ENCODE assay signal across 25 cellular contexts in the genomic region with DNA sequence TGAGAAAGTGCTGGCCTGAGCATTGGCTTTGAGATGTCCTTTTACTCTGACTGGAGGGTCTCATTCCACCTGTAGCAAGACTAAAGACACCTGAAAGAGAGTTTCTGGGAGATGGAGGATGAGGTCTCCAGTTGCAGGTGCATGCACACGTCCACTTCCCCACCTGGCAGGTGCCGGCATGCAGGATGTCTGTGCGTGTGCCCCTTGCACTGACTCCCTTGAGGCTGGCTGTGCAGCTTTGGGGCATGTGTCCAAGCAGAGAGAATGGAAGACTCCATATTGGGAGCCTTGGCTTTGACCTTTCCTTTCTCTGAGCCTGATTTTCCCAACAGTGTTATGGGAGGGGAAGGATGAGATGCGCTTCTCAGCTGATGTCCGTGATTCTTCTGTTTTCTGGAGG.
"Had no signal": no experiment of that assay in that cellular context is flagged by ENCODE, and none has a peak within 500 bp of the region (broad histone marks: within the 10 kb centered on the region; RNA-seq: fewer than 3 reads in every experiment).

No MANE protein-coding gene starts in this region.

- DNase-seq: activated CD4-positive, alpha-beta T cell treated with anti-CD3 and anti-CD28 coated beads for 36 hours; activated CD4-positive, alpha-beta T cell treated with anti-CD3 and anti-CD28 coated beads, Interleukin-2, amount 10 ng/mL, durations not matched to agents 24 days and 14 days; activated CD4-positive, alpha-beta T cell treated with anti-CD3 and anti-CD28 coated beads, Interleukin-2, amount 50 U/mL, for 4 hours; activated CD4-positive, CD25-positive, alpha-beta regulatory T cell; activated CD4-positive, CD25-positive, alpha-beta regulatory T cell treated with anti-CD3 and anti-CD28 coated beads, Interleukin-2, amount 50 U/mL, for 72 hours; activated CD8-positive, alpha-beta memory T cell treated with anti-CD3 and anti-CD28 coated beads, Interleukin-2, amount 50 U/mL, for 48 hours; activated gamma-delta T cell; activated naive CD4-positive, alpha-beta T cell; activated naive CD4-positive, alpha-beta T cell treated with anti-CD3 and anti-CD28 coated beads, Interleukin-2, amount 50 U/mL, for 16 hours; activated T-cell treated with anti-CD3 and anti-CD28 coated beads for 4 hours; activated T-cell treated with anti-CD3 and anti-CD28 coated beads, Interleukin-2, amount 50 U/mL, for 24 hours; activated T-cell treated with anti-CD3 and anti-CD28 coated beads, Interleukin-2, amount 50 U/mL, for 72 hours; amniotic stem cell; anterior cingulate cortex; brain microvascular endothelial cell; cortex of kidney; dermis blood vessel endothelial cell; effector CD4-positive, alpha-beta T cell; effector memory CD8-positive, alpha-beta T cell; erythroblast; foreskin keratinocyte; gastrocnemius medialis; T-helper 2 cell had no signal

- H3K36me3 ChIP-seq: brain microvascular endothelial cell, esophagus muscularis mucosa, gastrocnemius medialis had no signal

- H3K9me3 ChIP-seq: esophagus muscularis mucosa, gastrocnemius medialis had no signal

- H3K27ac Mint-ChIP-seq: activated CD4-positive, alpha-beta T cell treated with anti-CD3 and anti-CD28 coated beads for 36 hours; activated CD4-positive, alpha-beta T cell treated with anti-CD3 and anti-CD28 coated beads, Interleukin-2, amount 10 ng/mL, durations not matched to agents 24 days and 14 days; activated naive CD8-positive, alpha-beta T cell; activated T-cell treated with anti-CD3 and anti-CD28 coated beads, Interleukin-2, amount 50 U/mL, for 24 hours; activated T-cell treated with anti-CD3 and anti-CD28 coated beads, Interleukin-2, amount 50 U/mL, for 72 hours; effector memory CD8-positive, alpha-beta T cell had no signal

- ATAC-seq: activated CD4-positive, alpha-beta T cell treated with anti-CD3 and anti-CD28 coated beads for 36 hours; activated T-cell treated with anti-CD3 and anti-CD28 coated beads, Interleukin-2, amount 50 U/mL, for 72 hours; effector memory CD8-positive, alpha-beta T cell; foreskin keratinocyte; gastrocnemius medialis had no signal

- H3K4me1 ChIP-seq: foreskin keratinocyte, gastrocnemius medialis had no signal

- H3K4me3 ChIP-seq: esophagus muscularis mucosa, gastrocnemius medialis had no signal

- H3K27ac ChIP-seq: brain microvascular endothelial cell, esophagus muscularis mucosa, foreskin keratinocyte, gastrocnemius medialis had no signal

- H3K36me3 Mint-ChIP-seq: activated naive CD8-positive, alpha-beta T cell had no signal

- H3K27me3 ChIP-seq: gastrocnemius medialis had no signal

- H3K9me3 Mint-ChIP-seq: activated CD4-positive, alpha-beta T cell treated with anti-CD3 and anti-CD28 coated beads, Interleukin-2, amount 10 ng/mL, durations not matched to agents 24 days and 14 days; activated T-cell treated with anti-CD3 and anti-CD28 coated beads, Interleukin-2, amount 50 U/mL, for 24 hours; activated T-cell treated with anti-CD3 and anti-CD28 coated beads, Interleukin-2, amount 50 U/mL, for 72 hours; effector memory CD8-positive, alpha-beta T cell had no signal

- H3K4me3 Mint-ChIP-seq: activated CD4-positive, alpha-beta T cell treated with anti-CD3 and anti-CD28 coated beads for 36 hours; activated CD4-positive, alpha-beta T cell treated with anti-CD3 and anti-CD28 coated beads, Interleukin-2, amount 10 ng/mL, durations not matched to agents 24 days and 14 days; activated naive CD8-positive, alpha-beta T cell; activated T-cell treated with anti-CD3 and anti-CD28 coated beads, Interleukin-2, amount 50 U/mL, for 24 hours; activated T-cell treated with anti-CD3 and anti-CD28 coated beads, Interleukin-2, amount 50 U/mL, for 72 hours; effector memory CD8-positive, alpha-beta T cell had no signal
